2 cellular contexts compared by ENCODE assay signal in genomic region chrX:155867821-155868220, GRCh38.
TF ChIP-seq lines count a peak whose summit lies in the region.

No MANE protein-coding gene starts in this region.

TF ChIP-seq in HEK293, 187 proteins besides CTCF, POLR2A, EP300 and RAD21:
- TF ChIP-seq SETDB1 (IDR thresholded peaks at IDR 0.05; ENCODE audit: insufficient read length, low read length), result peak; percentile 87
- no peak for TF ChIP-seq ZNF501 (tag by site-specific recombination; IDR thresholded peaks at IDR 0.05)
- TF ChIP-seq, protein P1, sequence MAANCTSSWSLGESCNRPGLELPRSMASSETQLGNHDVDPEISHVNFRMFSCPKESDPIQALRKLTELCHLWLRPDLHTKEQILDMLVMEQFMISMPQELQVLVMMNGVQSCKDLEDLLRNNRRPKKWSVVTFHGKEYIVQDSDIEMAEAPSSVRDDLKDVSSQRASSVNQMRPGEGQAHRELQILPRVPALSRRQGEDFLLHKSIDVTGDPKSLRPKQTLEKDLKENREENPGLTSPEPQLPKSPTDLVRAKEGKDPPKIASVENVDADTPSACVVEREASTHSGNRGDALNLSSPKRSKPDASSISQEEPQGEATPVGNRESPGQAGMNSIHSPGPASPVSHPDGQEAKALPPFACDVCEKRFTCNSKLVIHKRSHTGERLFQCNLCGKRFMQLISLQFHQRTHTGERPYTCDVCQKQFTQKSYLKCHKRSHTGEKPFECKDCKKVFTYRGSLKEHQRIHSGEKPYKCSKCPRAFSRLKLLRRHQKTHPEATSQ (tag by site-specific recombination; IDR thresholded peaks at IDR 0.05), result no peak

TF ChIP-seq in K562, 482 proteins besides CTCF, POLR2A, EP300 and RAD21:
- TF ChIP-seq, protein P2, sequence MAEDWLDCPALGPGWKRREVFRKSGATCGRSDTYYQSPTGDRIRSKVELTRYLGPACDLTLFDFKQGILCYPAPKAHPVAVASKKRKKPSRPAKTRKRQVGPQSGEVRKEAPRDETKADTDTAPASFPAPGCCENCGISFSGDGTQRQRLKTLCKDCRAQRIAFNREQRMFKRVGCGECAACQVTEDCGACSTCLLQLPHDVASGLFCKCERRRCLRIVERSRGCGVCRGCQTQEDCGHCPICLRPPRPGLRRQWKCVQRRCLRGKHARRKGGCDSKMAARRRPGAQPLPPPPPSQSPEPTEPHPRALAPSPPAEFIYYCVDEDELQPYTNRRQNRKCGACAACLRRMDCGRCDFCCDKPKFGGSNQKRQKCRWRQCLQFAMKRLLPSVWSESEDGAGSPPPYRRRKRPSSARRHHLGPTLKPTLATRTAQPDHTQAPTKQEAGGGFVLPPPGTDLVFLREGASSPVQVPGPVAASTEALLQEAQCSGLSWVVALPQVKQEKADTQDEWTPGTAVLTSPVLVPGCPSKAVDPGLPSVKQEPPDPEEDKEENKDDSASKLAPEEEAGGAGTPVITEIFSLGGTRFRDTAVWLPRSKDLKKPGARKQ (CRISPR knock-in tag; IDR thresholded peaks at IDR 0.05), result no peak
- TF ChIP-seq TRIM25 (IDR thresholded peaks at IDR 0.05; ENCODE audit: borderline replicate concordance) (no peak), EP400 (IDR thresholded peaks at IDR 0.05) (no peak), POLR2AphosphoS2 (IDR thresholded peaks at IDR 0.05; ENCODE audit: low read length) (no peak), SIRT6 (IDR thresholded peaks at IDR 0.05; ENCODE audit: low read depth, low read length) (no peak), ZNF175 (CRISPR knock-in tag; IDR thresholded peaks at IDR 0.05; ENCODE audit: low read depth) (no peak), MAFK (IDR thresholded peaks at IDR 0.05; ENCODE audit: low read length) (no peak), TRIM24 (IDR thresholded peaks at IDR 0.05) (no peak), NELFE (IDR thresholded peaks at IDR 0.05; ENCODE audit: insufficient read depth, insufficient read length) (no peak), CBX5 (IDR thresholded peaks at IDR 0.05; ENCODE audit: borderline replicate concordance, low read depth) (0 out of 2 replicates have a peak, but pooled peaks have one; percentile 22), FOS (IDR thresholded peaks at IDR 0.05; ENCODE audit: extremely low read depth, insufficient read length) (no peak), RBFOX2 (IDR thresholded peaks at IDR 0.05; ENCODE audit: low read depth, low read length) (no peak), PTTG1 (tag; IDR thresholded peaks at IDR 0.05; ENCODE audit: low read depth) (no peak), RBM14 (IDR thresholded peaks at IDR 0.05; ENCODE audit: borderline replicate concordance, insufficient read depth, low read depth, low read length) (no peak), ARID1B (IDR thresholded peaks at IDR 0.05) (no peak), GTF2B (IDR thresholded peaks at IDR 0.05; ENCODE audit: extremely low read depth, insufficient read length) (no peak), PRDM10 (IDR thresholded peaks at IDR 0.05; ENCODE audit: partially characterized antibody) (no peak), TRIM28 (IDR thresholded peaks at IDR 0.05) (peak; percentile 73; the same call in 1 of the 2 replicates), MAFF (IDR thresholded peaks at IDR 0.05; ENCODE audit: low read length) (no peak), FOXJ2 (tag; IDR thresholded peaks at IDR 0.05) (no peak), HEY1 (CRISPR knock-in tag; IDR thresholded peaks at IDR 0.05; ENCODE audit: borderline replicate concordance) (no peak), LCOR (CRISPR knock-in tag; IDR thresholded peaks at IDR 0.05) (no peak), PCBP2 (IDR thresholded peaks at IDR 0.05; ENCODE audit: low read depth, low read length, poor library complexity, severe bottlenecking) (no peak), PTRF (tag; IDR thresholded peaks at IDR 0.05) (no peak), ZNF431 (CRISPR knock-in tag; IDR thresholded peaks at IDR 0.05) (no peak), NFRKB (IDR thresholded peaks at IDR 0.05; ENCODE audit: low read depth) (no peak), CBX3 (IDR thresholded peaks at IDR 0.05; ENCODE audit: borderline replicate concordance in 1 of 2, low read length in 2 of 2) (peak in 1 of 2 experiments; percentile 61; a peak in 1 of 3 replicates), ZFPM2 (CRISPR knock-in tag; IDR thresholded peaks at IDR 0.05) (no peak), PML (IDR thresholded peaks at IDR 0.05; ENCODE audit: low read length) (no peak), TAL1 (IDR thresholded peaks at IDR 0.05) (no peak), ARID3B (CRISPR knock-in tag; IDR thresholded peaks at IDR 0.05; ENCODE audit: borderline replicate concordance) (no peak), ZNF780A (CRISPR knock-in tag; IDR thresholded peaks at IDR 0.05) (no peak), STAG1 (CRISPR knock-in tag; IDR thresholded peaks at IDR 0.05; ENCODE audit: borderline replicate concordance) (no peak)
- TF ChIP-seq, protein P3, sequence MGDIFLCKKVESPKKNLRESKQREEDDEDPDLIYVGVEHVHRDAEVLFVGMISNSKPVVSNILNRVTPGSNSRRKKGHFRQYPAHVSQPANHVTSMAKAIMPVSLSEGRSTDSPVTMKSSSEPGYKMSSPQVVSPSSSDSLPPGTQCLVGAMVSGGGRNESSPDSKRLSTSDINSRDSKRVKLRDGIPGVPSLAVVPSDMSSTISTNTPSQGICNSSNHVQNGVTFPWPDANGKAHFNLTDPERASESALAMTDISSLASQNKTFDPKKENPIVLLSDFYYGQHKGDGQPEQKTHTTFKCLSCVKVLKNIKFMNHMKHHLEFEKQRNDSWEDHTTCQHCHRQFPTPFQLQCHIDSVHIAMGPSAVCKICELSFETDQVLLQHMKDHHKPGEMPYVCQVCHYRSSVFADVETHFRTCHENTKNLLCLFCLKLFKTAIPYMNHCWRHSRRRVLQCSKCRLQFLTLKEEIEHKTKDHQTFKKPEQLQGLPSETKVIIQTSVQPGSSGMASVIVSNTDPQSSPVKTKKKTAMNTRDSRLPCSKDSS (IDR thresholded peaks at IDR 0.05; ENCODE audit: low read depth, partially characterized antibody), result peak; percentile 91
